Comparison of ENCODE assay signal across 1 cellular context in the genomic region with DNA sequence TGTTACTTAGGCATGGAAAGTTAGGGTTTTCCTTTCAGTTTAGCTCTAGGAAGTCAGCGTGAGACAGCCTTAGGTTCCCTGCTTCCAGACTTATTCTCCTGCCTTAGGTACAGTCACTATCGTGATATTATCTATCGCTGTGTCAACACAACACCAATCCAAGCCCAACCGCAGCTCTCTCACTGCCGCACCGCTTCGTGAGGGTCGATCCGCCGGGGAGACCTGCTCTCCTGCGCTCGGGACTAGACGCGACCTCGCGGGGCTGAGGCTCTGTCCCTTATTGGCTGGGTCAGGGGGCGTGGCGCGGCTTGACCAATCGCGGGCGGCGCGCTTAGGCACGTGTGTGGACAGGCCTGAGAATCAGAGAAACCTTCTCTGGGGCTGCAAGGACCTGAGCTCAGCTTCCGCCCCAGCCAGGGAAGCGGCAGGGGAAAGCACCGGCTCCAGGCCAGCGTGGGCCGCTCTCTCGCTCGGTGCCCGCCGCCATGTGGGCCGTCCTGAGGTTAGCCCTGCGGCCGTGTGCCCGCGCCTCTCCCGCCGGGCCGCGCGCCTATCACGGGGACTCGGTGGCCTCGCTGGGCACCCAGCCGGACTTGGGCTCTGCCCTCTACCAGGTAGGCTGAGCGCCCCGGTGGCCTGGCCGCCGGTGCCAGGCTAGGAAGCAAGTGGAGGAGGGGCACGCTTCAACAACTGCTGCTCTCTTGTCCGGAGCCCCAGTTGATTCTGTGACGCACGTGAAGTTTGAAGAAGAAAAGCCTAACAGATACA.
TF ChIP-seq lines count a peak whose summit lies in the region.

A gene (plus strand): TSS at position 400 of the 768 bp plus-strand sequence. CDS start 86 bp downstream, at position 486.

TF ChIP-seq in HepG2, 621 proteins besides CTCF, POLR2A, EP300 and RAD21 (continued from another document and continues in another):
- TF ChIP-seq, protein P1, sequence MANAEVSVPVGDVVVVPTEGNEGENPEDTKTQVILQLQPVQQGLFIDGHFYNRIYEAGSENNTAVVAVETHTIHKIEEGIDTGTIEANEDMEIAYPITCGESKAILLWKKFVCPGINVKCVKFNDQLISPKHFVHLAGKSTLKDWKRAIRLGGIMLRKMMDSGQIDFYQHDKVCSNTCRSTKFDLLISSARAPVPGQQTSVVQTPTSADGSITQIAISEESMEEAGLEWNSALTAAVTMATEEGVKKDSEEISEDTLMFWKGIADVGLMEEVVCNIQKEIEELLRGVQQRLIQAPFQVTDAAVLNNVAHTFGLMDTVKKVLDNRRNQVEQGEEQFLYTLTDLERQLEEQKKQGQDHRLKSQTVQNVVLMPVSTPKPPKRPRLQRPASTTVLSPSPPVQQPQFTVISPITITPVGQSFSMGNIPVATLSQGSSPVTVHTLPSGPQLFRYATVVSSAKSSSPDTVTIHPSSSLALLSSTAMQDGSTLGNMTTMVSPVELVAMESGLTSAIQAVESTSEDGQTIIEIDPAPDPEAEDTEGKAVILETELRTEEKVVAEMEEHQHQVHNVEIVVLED (CRISPR knock-in tag; IDR thresholded peaks at IDR 0.05; ENCODE audit: borderline replicate concordance), result peak; percentile 66
- TF ChIP-seq SIX4 (CRISPR knock-in tag; IDR thresholded peaks at IDR 0.05), result no peak
- no peak for TF ChIP-seq ZNF20 (CRISPR knock-in tag; IDR thresholded peaks at IDR 0.05)
- TF ChIP-seq, protein P2, sequence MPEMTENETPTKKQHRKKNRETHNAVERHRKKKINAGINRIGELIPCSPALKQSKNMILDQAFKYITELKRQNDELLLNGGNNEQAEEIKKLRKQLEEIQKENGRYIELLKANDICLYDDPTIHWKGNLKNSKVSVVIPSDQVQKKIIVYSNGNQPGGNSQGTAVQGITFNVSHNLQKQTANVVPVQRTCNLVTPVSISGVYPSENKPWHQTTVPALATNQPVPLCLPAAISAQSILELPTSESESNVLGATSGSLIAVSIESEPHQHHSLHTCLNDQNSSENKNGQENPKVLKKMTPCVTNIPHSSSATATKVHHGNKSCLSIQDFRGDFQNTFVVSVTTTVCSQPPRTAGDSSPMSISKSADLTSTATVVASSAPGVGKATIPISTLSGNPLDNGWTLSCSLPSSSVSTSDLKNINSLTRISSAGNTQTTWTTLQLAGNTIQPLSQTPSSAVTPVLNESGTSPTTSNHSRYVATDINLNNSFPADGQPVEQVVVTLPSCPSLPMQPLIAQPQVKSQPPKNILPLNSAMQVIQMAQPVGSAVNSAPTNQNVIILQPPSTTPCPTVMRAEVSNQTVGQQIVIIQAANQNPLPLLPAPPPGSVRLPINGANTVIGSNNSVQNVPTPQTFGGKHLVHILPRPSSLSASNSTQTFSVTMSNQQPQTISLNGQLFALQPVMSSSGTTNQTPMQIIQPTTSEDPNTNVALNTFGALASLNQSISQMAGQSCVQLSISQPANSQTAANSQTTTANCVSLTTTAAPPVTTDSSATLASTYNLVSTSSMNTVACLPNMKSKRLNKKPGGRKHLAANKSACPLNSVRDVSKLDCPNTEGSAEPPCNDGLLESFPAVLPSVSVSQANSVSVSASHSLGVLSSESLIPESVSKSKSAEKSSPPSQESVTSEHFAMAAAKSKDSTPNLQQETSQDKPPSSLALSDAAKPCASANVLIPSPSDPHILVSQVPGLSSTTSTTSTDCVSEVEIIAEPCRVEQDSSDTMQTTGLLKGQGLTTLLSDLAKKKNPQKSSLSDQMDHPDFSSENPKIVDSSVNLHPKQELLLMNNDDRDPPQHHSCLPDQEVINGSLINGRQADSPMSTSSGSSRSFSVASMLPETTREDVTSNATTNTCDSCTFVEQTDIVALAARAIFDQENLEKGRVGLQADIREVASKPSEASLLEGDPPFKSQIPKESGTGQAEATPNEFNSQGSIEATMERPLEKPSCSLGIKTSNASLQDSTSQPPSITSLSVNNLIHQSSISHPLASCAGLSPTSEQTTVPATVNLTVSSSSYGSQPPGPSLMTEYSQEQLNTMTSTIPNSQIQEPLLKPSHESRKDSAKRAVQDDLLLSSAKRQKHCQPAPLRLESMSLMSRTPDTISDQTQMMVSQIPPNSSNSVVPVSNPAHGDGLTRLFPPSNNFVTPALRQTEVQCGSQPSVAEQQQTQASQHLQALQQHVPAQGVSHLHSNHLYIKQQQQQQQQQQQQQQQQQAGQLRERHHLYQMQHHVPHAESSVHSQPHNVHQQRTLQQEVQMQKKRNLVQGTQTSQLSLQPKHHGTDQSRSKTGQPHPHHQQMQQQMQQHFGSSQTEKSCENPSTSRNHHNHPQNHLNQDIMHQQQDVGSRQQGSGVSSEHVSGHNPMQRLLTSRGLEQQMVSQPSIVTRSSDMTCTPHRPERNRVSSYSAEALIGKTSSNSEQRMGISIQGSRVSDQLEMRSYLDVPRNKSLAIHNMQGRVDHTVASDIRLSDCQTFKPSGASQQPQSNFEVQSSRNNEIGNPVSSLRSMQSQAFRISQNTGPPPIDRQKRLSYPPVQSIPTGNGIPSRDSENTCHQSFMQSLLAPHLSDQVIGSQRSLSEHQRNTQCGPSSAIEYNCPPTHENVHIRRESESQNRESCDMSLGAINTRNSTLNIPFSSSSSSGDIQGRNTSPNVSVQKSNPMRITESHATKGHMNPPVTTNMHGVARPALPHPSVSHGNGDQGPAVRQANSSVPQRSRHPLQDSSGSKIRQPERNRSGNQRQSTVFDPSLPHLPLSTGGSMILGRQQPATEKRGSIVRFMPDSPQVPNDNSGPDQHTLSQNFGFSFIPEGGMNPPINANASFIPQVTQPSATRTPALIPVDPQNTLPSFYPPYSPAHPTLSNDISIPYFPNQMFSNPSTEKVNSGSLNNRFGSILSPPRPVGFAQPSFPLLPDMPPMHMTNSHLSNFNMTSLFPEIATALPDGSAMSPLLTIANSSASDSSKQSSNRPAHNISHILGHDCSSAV (CRISPR knock-in tag; IDR thresholded peaks at IDR 0.05; ENCODE audit: borderline replicate concordance), result no peak
- TF ChIP-seq KDM5B (CRISPR knock-in tag; IDR thresholded peaks at IDR 0.05; ENCODE audit: borderline replicate concordance), result peak; percentile 89; the same call in 1 of the 2 replicates
- TF ChIP-seq, protein P3, sequence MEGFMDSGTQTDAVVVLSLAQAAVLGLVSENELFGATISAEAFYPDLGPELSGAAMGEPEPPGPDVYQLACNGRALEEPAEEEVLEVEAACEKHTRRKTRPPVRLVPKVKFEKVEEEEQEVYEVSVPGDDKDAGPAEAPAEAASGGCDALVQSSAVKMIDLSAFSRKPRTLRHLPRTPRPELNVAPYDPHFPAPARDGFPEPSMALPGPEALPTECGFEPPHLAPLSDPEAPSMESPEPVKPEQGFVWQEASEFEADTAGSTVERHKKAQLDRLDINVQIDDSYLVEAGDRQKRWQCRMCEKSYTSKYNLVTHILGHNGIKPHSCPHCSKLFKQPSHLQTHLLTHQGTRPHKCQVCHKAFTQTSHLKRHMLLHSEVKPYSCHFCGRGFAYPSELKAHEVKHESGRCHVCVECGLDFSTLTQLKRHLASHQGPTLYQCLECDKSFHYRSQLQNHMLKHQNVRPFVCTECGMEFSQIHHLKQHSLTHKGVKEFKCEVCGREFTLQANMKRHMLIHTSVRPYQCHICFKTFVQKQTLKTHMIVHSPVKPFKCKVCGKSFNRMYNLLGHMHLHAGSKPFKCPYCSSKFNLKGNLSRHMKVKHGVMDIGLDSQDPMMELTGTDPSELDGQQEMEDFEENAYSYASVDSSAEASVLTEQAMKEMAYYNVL (CRISPR knock-in tag; IDR thresholded peaks at IDR 0.05; ENCODE audit: borderline replicate concordance), result no peak; the same call in 1 of the 2 replicates
- TF ChIP-seq ZNF7 (CRISPR knock-in tag; IDR thresholded peaks at IDR 0.05), result no peak
- TF ChIP-seq ERF (CRISPR knock-in tag; IDR thresholded peaks at IDR 0.05), result no peak
- TF ChIP-seq ZFYVE20 (CRISPR knock-in tag; IDR thresholded peaks at IDR 0.05; ENCODE audit: borderline replicate concordance, low read depth), result no peak
- TF ChIP-seq ZNF674 (CRISPR knock-in tag; IDR thresholded peaks at IDR 0.05; ENCODE audit: low read depth), result no peak
- TF ChIP-seq, protein P4, sequence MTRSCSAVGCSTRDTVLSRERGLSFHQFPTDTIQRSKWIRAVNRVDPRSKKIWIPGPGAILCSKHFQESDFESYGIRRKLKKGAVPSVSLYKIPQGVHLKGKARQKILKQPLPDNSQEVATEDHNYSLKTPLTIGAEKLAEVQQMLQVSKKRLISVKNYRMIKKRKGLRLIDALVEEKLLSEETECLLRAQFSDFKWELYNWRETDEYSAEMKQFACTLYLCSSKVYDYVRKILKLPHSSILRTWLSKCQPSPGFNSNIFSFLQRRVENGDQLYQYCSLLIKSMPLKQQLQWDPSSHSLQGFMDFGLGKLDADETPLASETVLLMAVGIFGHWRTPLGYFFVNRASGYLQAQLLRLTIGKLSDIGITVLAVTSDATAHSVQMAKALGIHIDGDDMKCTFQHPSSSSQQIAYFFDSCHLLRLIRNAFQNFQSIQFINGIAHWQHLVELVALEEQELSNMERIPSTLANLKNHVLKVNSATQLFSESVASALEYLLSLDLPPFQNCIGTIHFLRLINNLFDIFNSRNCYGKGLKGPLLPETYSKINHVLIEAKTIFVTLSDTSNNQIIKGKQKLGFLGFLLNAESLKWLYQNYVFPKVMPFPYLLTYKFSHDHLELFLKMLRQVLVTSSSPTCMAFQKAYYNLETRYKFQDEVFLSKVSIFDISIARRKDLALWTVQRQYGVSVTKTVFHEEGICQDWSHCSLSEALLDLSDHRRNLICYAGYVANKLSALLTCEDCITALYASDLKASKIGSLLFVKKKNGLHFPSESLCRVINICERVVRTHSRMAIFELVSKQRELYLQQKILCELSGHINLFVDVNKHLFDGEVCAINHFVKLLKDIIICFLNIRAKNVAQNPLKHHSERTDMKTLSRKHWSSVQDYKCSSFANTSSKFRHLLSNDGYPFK (CRISPR knock-in tag; IDR thresholded peaks at IDR 0.05; ENCODE audit: borderline replicate concordance), result peak; percentile 58; the same call in 1 of the 2 replicates
- TF ChIP-seq NR2F2 (IDR thresholded peaks at IDR 0.05; ENCODE audit: borderline replicate concordance, low read depth), result no peak; the same call in 1 of the 2 replicates
- TF ChIP-seq, protein P5, sequence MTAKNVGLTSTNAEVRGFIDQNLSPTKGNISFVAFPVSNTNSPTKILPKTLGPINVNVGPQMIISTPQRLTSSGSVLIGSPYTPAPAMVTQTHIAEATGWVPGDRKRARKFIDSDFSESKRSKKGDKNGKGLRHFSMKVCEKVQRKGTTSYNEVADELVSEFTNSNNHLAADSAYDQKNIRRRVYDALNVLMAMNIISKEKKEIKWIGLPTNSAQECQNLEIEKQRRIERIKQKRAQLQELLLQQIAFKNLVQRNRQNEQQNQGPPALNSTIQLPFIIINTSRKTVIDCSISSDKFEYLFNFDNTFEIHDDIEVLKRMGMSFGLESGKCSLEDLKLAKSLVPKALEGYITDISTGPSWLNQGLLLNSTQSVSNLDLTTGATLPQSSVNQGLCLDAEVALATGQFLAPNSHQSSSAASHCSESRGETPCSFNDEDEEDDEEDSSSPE (CRISPR knock-in tag; IDR thresholded peaks at IDR 0.05), result peak; percentile 38; the same call in 1 of the 2 replicates
- TF ChIP-seq, protein P6, sequence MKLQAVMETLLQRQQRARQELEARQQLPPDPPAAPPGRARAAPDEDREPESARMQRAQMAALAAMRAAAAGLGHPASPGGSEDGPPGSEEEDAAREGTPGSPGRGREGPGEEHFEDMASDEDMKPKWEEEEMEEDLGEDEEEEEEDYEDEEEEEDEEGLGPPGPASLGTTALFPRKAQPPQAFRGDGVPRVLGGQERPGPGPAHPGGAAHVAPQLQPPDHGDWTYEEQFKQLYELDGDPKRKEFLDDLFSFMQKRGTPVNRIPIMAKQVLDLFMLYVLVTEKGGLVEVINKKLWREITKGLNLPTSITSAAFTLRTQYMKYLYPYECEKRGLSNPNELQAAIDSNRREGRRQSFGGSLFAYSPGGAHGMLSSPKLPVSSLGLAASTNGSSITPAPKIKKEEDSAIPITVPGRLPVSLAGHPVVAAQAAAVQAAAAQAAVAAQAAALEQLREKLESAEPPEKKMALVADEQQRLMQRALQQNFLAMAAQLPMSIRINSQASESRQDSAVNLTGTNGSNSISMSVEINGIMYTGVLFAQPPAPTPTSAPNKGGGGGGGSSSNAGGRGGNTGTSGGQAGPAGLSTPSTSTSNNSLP (IDR thresholded peaks at IDR 0.05; ENCODE audit: low read depth, low read length), result no peak
- TF ChIP-seq ZSCAN22 (CRISPR knock-in tag; IDR thresholded peaks at IDR 0.05), result no peak
- TF ChIP-seq, protein P7, sequence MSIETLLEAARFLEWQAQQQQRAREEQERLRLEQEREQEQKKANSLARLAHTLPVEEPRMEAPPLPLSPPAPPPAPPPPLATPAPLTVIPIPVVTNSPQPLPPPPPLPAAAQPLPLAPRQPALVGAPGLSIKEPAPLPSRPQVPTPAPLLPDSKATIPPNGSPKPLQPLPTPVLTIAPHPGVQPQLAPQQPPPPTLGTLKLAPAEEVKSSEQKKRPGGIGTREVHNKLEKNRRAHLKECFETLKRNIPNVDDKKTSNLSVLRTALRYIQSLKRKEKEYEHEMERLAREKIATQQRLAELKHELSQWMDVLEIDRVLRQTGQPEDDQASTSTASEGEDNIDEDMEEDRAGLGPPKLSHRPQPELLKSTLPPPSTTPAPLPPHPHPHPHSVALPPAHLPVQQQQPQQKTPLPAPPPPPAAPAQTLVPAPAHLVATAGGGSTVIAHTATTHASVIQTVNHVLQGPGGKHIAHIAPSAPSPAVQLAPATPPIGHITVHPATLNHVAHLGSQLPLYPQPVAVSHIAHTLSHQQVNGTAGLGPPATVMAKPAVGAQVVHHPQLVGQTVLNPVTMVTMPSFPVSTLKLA (IDR thresholded peaks at IDR 0.05), result peak; percentile 72
- TF ChIP-seq ZNF317 (CRISPR knock-in tag; IDR thresholded peaks at IDR 0.05), result no peak
- TF ChIP-seq, protein P8, sequence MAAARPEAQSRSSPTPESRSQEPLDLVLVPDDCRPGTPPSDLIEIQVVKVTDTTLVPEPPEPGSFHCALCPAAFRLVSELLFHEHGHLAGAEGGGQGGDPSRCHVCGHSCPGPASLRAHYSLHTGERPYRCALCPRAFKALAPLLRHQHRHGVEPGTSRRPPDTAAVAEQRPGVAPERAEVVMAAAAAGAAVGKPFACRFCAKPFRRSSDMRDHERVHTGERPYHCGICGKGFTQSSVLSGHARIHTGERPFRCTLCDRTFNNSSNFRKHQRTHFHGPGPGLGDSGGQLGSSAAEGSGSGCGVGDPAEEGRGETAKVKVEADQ (CRISPR knock-in tag; IDR thresholded peaks at IDR 0.05; ENCODE audit: borderline replicate concordance), result no peak
- TF ChIP-seq, protein P9, sequence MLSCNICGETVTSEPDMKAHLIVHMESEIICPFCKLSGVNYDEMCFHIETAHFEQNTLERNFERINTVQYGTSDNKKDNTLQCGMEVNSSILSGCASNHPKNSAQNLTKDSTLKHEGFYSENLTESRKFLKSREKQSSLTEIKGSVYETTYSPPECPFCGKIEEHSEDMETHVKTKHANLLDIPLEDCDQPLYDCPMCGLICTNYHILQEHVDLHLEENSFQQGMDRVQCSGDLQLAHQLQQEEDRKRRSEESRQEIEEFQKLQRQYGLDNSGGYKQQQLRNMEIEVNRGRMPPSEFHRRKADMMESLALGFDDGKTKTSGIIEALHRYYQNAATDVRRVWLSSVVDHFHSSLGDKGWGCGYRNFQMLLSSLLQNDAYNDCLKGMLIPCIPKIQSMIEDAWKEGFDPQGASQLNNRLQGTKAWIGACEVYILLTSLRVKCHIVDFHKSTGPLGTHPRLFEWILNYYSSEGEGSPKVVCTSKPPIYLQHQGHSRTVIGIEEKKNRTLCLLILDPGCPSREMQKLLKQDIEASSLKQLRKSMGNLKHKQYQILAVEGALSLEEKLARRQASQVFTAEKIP (CRISPR knock-in tag; IDR thresholded peaks at IDR 0.05; ENCODE audit: borderline replicate concordance), result no peak
- TF ChIP-seq ZFP37 (CRISPR knock-in tag; IDR thresholded peaks at IDR 0.05; ENCODE audit: borderline replicate concordance), result peak; percentile 82; the same call in 1 of the 2 replicates
- TF ChIP-seq HNRNPK (IDR thresholded peaks at IDR 0.05; ENCODE audit: low read depth, low read length, poor library complexity, severe bottlenecking), result no peak
- no peak for TF ChIP-seq ZNF432 (CRISPR knock-in tag; IDR thresholded peaks at IDR 0.05; ENCODE audit: borderline replicate concordance)
